14 cellular contexts compared by ENCODE assay signal in genomic region chr16:18041864-18042834, GRCh38.
DNase-seq lines count a peak whose midpoint lies in the region; ATAC-seq and TF ChIP-seq lines count a peak whose summit lies in the region.
"Had no signal": no experiment of that assay in that cellular context is flagged by ENCODE, and none has a peak within 500 bp of the region (broad histone marks: within the 10 kb centered on the region; RNA-seq: fewer than 3 reads in every experiment).

No MANE protein-coding gene starts in this region.

- intact Hi-C loops in mucosa of descending colon (cut with DNase I, micrococcal nuclease), result no loop called here

- H3K9me3 Mint-ChIP-seq in WTC11, result peaks cover 9% of the 10 kb centered on the region

- ATAC-seq in WTC11 (peak; percentile 60), mucosa of descending colon (peak; percentile 96), HG02981 (IDR thresholded peaks at IDR 0.05; ENCODE audit: unreplicated experiment) (no peak), GM19324 (IDR thresholded peaks at IDR 0.05; ENCODE audit: low FRiP score, unreplicated experiment) (no peak)
- ATAC-seq in activated CD4-positive, CD25-positive, alpha-beta regulatory T cell treated with anti-CD3 and anti-CD28 coated beads, Interleukin-2, amount 50 U/mL, for 24 hours, result no peak
- ATAC-seq: PC-3 had no signal

- no peaks in the 10 kb centered on the region for H3K9me3 ChIP-seq in mucosa of descending colon

- peak overlapping the region; percentile 19 for H3K27ac Mint-ChIP-seq in WTC11

- H3K36me3 Mint-ChIP-seq in WTC11, result no peaks in the 10 kb centered on the region

- no peak overlapping the region for H3K4me3 Mint-ChIP-seq in WTC11

- POLR2A ChIA-PET in WTC11 (lab: Charles Lee), result no interaction called here

- H3K27me3 Mint-ChIP-seq in WTC11 (ENCODE audit: low read depth), result no peaks in the 10 kb centered on the region; the same call in 1 of the 2 replicates

- peaks cover 44% of the 10 kb centered on the region for H3K4me1 Mint-ChIP-seq in WTC11

- H3K4me1 ChIP-seq in mucosa of descending colon (ENCODE audit: low read depth), result peaks cover 20% of the 10 kb centered on the region

- TF ChIP-seq CTCF in WTC11 (IDR thresholded peaks at IDR 0.05), result no peak
- TF ChIP-seq CTCF in mucosa of descending colon (IDR thresholded peaks at IDR 0.05), result no peak

- DNase-seq in DMS153 treated with DMSO at 0.1 percent for 48 hours (lab: John Stamatoyannopoulos, UW; ENCODE audit: unreplicated experiment) (peak; percentile 2), NCI-H146 treated with DMSO at 0.1 percent for 48 hours (lab: John Stamatoyannopoulos, UW; ENCODE audit: unreplicated experiment) (peak; percentile 7), WTC11 (ENCODE audit: low spot score) (no peak), mucosa of descending colon (peak in 1 of 3 donors; percentile 41)
- DNase-seq: C1 segment of cervical spinal cord, EL, HCEC 1CT, NCI-H1105 treated with DMSO at 0.1 percent for 48 hours, NCI-H2029, NCI-H524 treated with DMSO at 0.1 percent for 48 hours, PC-3 had no signal

- CTCF ChIA-PET in WTC11 (lab: Charles Lee), result no interaction called here

- no peaks in the 10 kb centered on the region for H3K36me3 ChIP-seq in mucosa of descending colon (ENCODE audit: low read depth)

- H3K4me3 ChIP-seq in mucosa of descending colon, result no peak overlapping the region

TF ChIP-seq in WTC11, 78 proteins besides CTCF, POLR2A, EP300 and RAD21:
- TF ChIP-seq ZNF512 (CRISPR knock-in tag; IDR thresholded peaks at IDR 0.05; ENCODE audit: borderline replicate concordance) (peak; percentile 92), ZNF232 (CRISPR knock-in tag; IDR thresholded peaks at IDR 0.05) (no peak)
TF ChIP-seq in WTC11: peak in this region for 1.

Comparison
In these comparisons a context has a peak if more than half of its experiments do, and no peak if none do; other contexts are left out.
1. ATAC-seq: peak in WTC11 (single experiment) and mucosa of descending colon (single experiment); none in HG02981 (single experiment), activated CD4-positive, CD25-positive, alpha-beta regulatory T cell treated with anti-CD3 and anti-CD28 coated beads, Interleukin-2, amount 50 U/mL, for 24 hours (0 of 2) and GM19324 (single experiment).